In genomic region chr3:48039487-48040190, GRCh38 we compare ENCODE assay signal across 8 cellular contexts. TPM values are rescaled to one million over a fixed set of nuclear protein-coding genes. Genes with fewer than 3 reads are reported as not detected.
A peak's percentile ranks its signal among the peaks of the same experiment; 100 is the strongest.
DNase-seq lines count a peak whose midpoint lies in the region; ATAC-seq and TF ChIP-seq lines count a peak whose summit lies in the region.

No MANE protein-coding gene starts in this region.

- in situ Hi-C loops in ACHN (cut with HindIII; ENCODE audit: low pct_ligation_motif_present, low pct_unique_long_range_greater_than_20kb, low sequenced_read_pairs) = no loop called here

- H3K27ac ChIP-seq in ectodermal cell (ENCODE audit: insufficient read depth, low read depth, low read length, poor library complexity, severe bottlenecking) = peak overlapping the region; percentile 93

- DNase-seq in ACHN (peak; percentile 76), Kasumi-1 (lab: John Stamatoyannopoulos, UW) (peak; percentile 69 to 82), mucosa of descending colon (no peak), posterior vena cava (ENCODE audit: low spot score) (no peak)
- no peak for DNase-seq in activated CD4-positive, alpha-beta T cell treated with anti-CD3 and anti-CD28 coated beads for 36 hours

- no peaks in the 10 kb centered on the region for H3K9me3 Mint-ChIP-seq in activated CD4-positive, alpha-beta T cell treated with anti-CD3 and anti-CD28 coated beads for 36 hours (ENCODE audit: low read depth)

- peaks cover 24% of the 10 kb centered on the region for H3K4me1 Mint-ChIP-seq in activated CD4-positive, alpha-beta T cell treated with anti-CD3 and anti-CD28 coated beads for 36 hours

- intact Hi-C loops in mucosa of descending colon (cut with DNase I, micrococcal nuclease) (no loop called here), posterior vena cava (cut with DNase I) (loop anchor here in 1 of 2 donors (10.0 kb wide), 1 partner anchor 45 kb away; no protein-coding TSS in a partner anchor)
- intact Hi-C loops in activated CD4-positive, alpha-beta T cell treated with anti-CD3 and anti-CD28 coated beads for 36 hours (cut with DNase I, micrococcal nuclease) = no loop called here

- peaks cover 14% of the 10 kb centered on the region for H3K4me1 ChIP-seq in ectodermal cell (ENCODE audit: control insufficient read depth, insufficient read depth, low read length)
- no peaks in the 10 kb centered on the region for H3K4me1 ChIP-seq in mucosa of descending colon (ENCODE audit: low read depth)

- H3K4me3 ChIP-seq in ectodermal cell (ENCODE audit: insufficient read depth, low read depth, low read length) (no peak overlapping the region), mucosa of descending colon (no peak overlapping the region)

- no peaks in the 10 kb centered on the region for H3K27me3 ChIP-seq in ectodermal cell (ENCODE audit: control insufficient read depth, insufficient read depth, low read length, poor library complexity, severe bottlenecking)

- H3K36me3 ChIP-seq in ectodermal cell (ENCODE audit: control insufficient read depth, insufficient read depth, low read length) (no peaks in the 10 kb centered on the region), mucosa of descending colon (ENCODE audit: low read depth) (no peaks in the 10 kb centered on the region)

- CTCF ChIA-PET in activated CD4-positive, alpha-beta T cell treated with anti-CD3 and anti-CD28 coated beads for 36 hours (lab: Charles Lee) = no interaction called here

- H3K9me3 ChIP-seq in ectodermal cell (ENCODE audit: control insufficient read depth, low read length) = no peaks in the 10 kb centered on the region
- H3K9me3 ChIP-seq in mucosa of descending colon = no peaks in the 10 kb centered on the region

- POLR2A ChIA-PET in activated CD4-positive, alpha-beta T cell treated with anti-CD3 and anti-CD28 coated beads for 36 hours (lab: Charles Lee) = no interaction called here

- H3K27ac Mint-ChIP-seq in activated CD4-positive, alpha-beta T cell treated with anti-CD3 and anti-CD28 coated beads for 36 hours = no peak overlapping the region

- WGBS in ectodermal cell, 2 experiments = 68 to 73% methylated on average over 1 of the region's 1 CpG

- no peaks in the 10 kb centered on the region for H3K36me3 Mint-ChIP-seq in activated CD4-positive, alpha-beta T cell treated with anti-CD3 and anti-CD28 coated beads for 36 hours (ENCODE audit: low read depth)

- H3K27me3 Mint-ChIP-seq in activated CD4-positive, alpha-beta T cell treated with anti-CD3 and anti-CD28 coated beads for 36 hours = no peaks in the 10 kb centered on the region

- ATAC-seq in mucosa of descending colon (peak; percentile 58), HG03135 (IDR thresholded peaks at IDR 0.05; ENCODE audit: unreplicated experiment) (no peak), HG02571 (IDR thresholded peaks at IDR 0.05; ENCODE audit: unreplicated experiment) (no peak)
- ATAC-seq in activated CD4-positive, alpha-beta T cell treated with anti-CD3 and anti-CD28 coated beads for 36 hours = no peak

- H3K4me3 Mint-ChIP-seq in activated CD4-positive, alpha-beta T cell treated with anti-CD3 and anti-CD28 coated beads for 36 hours = no peak overlapping the region

- no peak for TF ChIP-seq CTCF in mucosa of descending colon (IDR thresholded peaks at IDR 0.05)

RNA-seq across cellular contexts. Expression of gene MAP4, which starts 23.4 kb away (rescaled TPM):
- 140 TPM for polyA plus RNA-seq in ectodermal cell (2013, experiment 1 of 4)
- polyA plus RNA-seq in ectodermal cell (2013, experiment 2 of 4) = 140 TPM
- polyA plus RNA-seq in ectodermal cell (2013, experiment 3 of 4) = 95.1 TPM
- 108 TPM for polyA plus RNA-seq in ectodermal cell (2013, experiment 4 of 4)
- 100 to 1,000 TPM; 104 to 316 (median 109) TPM for total RNA-seq in mucosa of descending colon
- total RNA-seq in posterior vena cava = 100 to 1,000 TPM; 332 to 380 TPM
- 100 to 1,000 TPM; 115 to 119 TPM for total RNA-seq in activated CD4-positive, alpha-beta T cell treated with anti-CD3 and anti-CD28 coated beads for 36 hours

Comparison
In these comparisons a context has a peak if more than half of its experiments do, and no peak if none do; other contexts are left out.
1. DNase-seq: peak in ACHN (single experiment) and Kasumi-1 (2 of 2); none in mucosa of descending colon (0 of 3), posterior vena cava (single experiment) and activated CD4-positive, alpha-beta T cell treated with anti-CD3 and anti-CD28 coated beads for 36 hours (single experiment).